ENCODE assay signal across 8 cellular contexts in the genomic region with DNA sequence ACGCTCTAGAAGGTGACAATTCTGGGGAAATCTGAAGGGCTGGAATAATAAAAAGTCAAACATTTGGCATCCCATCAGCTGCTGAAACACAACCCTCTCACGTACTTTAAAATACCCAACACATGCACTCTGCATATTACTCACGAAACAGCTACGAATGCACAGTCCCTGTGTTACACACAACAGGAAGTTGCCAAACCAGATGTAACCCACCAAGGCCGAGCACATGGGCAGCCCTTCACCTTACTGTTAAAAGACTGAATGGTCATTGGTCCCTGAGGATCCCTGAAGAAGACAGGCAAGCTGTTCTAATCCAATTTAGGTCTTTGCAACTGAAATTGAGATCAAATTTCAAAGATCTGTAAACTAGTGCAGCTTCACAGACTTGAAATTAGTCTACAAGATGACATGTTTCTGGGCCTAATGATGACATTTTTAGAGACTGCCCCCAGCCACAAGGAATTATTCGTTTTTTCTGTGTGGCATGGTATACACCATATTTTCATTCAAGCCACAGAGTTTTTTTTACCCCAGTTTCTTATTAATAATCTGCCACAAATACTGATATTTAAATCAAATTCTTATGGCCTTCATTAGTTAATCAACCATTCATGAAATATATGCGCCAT.
DNase-seq lines count a peak whose midpoint lies in the region; ATAC-seq and TF ChIP-seq lines count a peak whose summit lies in the region.

No MANE protein-coding gene starts in this region.

- peak; percentile 39 for DNase-seq in stimulated activated CD4-positive, alpha-beta T cell treated with anti-CD3 and anti-CD28 coated beads, Interleukin-1b, Interleukin-23, amount 100 ng/mL, for 48 hours
- DNase-seq in stimulated activated CD4-positive, alpha-beta T cell treated with anti-CD3 and anti-CD28 coated beads, Interleukin-4, amount 100 ng/mL, for 1 hour, result no peak
- peak; percentile 50 for DNase-seq in NOMO-1 treated with dmso at 0.1 percent for 144 hours (lab: John Stamatoyannopoulos, UW; ENCODE audit: unreplicated experiment)
- DNase-seq in fibroblast of mammary gland (ENCODE audit: low read depth), result peak; percentile 38
- no peak for DNase-seq in NCI-H526 (lab: John Stamatoyannopoulos, UW)
- DNase-seq in NCI-H128 (lab: John Stamatoyannopoulos, UW; ENCODE audit: unreplicated experiment), result no peak
- no peak for DNase-seq in SW480 (ENCODE audit: low spot score)

- peak; percentile 74 for ATAC-seq in HG02852 (IDR thresholded peaks at IDR 0.05; ENCODE audit: unreplicated experiment)

- H3K4me3 ChIP-seq in fibroblast of mammary gland (ENCODE audit: control insufficient read depth, low read depth, low read length), result no peak overlapping the region

- TF ChIP-seq CTCF in fibroblast of mammary gland (conservative IDR thresholded peaks at IDR 0.05; ENCODE audit: control insufficient read depth, insufficient read depth, low read depth, low read length), result no peak

Comparison
In these comparisons a context has a peak if more than half of its experiments do, and no peak if none do; other contexts are left out.
1. DNase-seq: peak in stimulated activated CD4-positive, alpha-beta T cell treated with anti-CD3 and anti-CD28 coated beads, Interleukin-1b, Interleukin-23, amount 100 ng/mL, for 48 hours (single experiment), NOMO-1 treated with dmso at 0.1 percent for 144 hours (single experiment) and fibroblast of mammary gland (single experiment); none in stimulated activated CD4-positive, alpha-beta T cell treated with anti-CD3 and anti-CD28 coated beads, Interleukin-4, amount 100 ng/mL, for 1 hour (single experiment), NCI-H526 (0 of 2), NCI-H128 (single experiment) and SW480 (single experiment).